In the genomic region with DNA sequence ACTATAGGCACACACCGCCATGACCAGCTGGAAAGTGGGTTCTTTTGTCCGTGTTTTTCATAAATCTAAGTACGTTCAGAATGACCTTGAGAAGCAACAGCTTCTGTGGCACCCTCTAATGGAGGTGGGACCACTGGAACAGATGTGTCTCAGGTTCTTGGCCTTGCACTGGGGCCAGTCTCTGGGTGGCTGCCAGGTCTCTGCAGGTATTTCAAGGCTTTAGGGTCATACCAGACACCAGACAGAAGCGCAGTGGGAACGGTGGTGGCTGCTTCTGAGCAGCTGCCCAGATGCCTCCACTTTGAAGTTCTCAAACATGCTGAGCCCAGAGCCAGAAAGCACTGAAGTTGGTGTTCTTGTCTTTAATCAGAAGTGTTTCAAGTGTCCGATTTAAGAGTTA, we compare ENCODE assay signal across 8 cellular contexts.
"Had no signal": no experiment of that assay in that cellular context is flagged by ENCODE, and none has a peak within 500 bp of the region (broad histone marks: within the 10 kb centered on the region; RNA-seq: fewer than 3 reads in every experiment).

No MANE protein-coding gene starts in this region.

- FAIRE-seq: G401.6, GM12878, GM12891, GM12892, GM18507, GM19239 had no signal

- ATAC-seq: GM12878 had no signal

- H3K4me3 ChIP-seq: GM12878 had no signal

- DNase-seq: GDM1, GF-D8 had no signal
